ENCODE assay signal across 11 cellular contexts in the genomic region with DNA sequence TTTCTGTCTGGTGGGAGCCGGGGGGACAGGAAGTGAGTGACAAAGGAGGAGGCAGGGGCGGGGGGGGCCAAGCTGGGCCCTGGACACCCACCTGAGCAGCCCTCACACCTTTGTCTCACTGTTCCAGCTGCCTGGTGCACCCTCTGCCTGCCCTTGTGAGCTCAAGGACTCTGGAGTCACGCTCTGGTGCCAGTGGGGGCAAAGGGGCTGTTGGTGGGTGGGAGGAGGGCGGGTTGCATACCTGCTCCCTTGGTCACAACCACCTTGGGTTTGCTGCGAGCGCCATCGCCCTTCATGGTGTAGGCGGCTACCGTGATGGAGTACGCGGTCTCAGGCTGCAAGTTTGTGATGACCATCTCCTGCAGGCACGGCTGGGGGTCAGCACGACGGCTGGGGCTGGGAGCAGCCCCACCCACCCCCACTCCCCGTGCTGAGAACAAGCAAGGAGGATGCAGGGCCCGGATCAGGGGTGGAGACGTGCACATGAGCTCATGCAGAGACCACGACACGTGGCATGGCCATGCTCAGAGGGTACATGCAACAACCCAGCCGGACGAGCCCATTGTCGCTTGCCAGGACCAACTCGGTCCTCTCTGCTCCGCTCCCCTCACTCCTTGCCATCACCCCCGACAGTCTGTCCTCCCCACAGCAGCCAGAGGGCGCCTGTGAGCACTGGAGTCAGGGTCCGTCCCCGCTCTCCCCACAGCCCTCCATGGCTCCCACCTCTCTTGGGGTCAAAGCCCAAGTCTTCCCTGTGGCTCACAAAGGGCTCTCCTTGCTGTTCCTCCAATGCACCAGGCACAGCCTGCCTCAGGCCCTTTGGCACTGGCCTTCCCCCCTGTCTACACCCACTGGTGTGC.
DNase-seq lines count a peak whose midpoint lies in the region; ATAC-seq and TF ChIP-seq lines count a peak whose summit lies in the region.
"Had no signal": no experiment of that assay in that cellular context is flagged by ENCODE, and none has a peak within 500 bp of the region (broad histone marks: within the 10 kb centered on the region; RNA-seq: fewer than 3 reads in every experiment).

No MANE protein-coding gene starts in this region.

- no TSS peak for BruUV-seq in Panc1 (replicated peaks; lab: Mats Ljungman, UMichigan)

- POLR2A ChIA-PET in activated CD4-positive, alpha-beta T cell treated with anti-CD3 and anti-CD28 coated beads, Interleukin-2, amount 10 ng/mL, durations not matched to agents 7 days and 5 days (lab: Charles Lee), result no interaction called here
- POLR2A ChIA-PET in Panc1 (lab: Charles Lee), result no interaction called here

- H3K27ac ChIP-seq in Panc1 (ENCODE audit: low read length) (no peak overlapping the region), esophagus squamous epithelium (no peak overlapping the region)

- H3K27me3 ChIP-seq in Panc1 (ENCODE audit: control insufficient read depth, insufficient read depth, low read length) (no peaks in the 10 kb centered on the region), esophagus squamous epithelium (peaks cover 0 to 7% (median 0%) of the 10 kb centered on the region in 4 donors)

- intact Hi-C loops in Panc1 (cut with micrococcal nuclease; ENCODE audit: unreplicated experiment), result no loop called here
- intact Hi-C loops in esophagus squamous epithelium (cut with DNase I), result no loop called here

- CTCF ChIA-PET in activated CD4-positive, alpha-beta T cell treated with anti-CD3 and anti-CD28 coated beads, Interleukin-2, amount 10 ng/mL, durations not matched to agents 7 days and 5 days (lab: Charles Lee), result no interaction called here
- CTCF ChIA-PET in Panc1 (lab: Charles Lee), result no interaction called here

- no peaks in the 10 kb centered on the region for H3K4me1 Mint-ChIP-seq in activated CD4-positive, alpha-beta T cell treated with anti-CD3 and anti-CD28 coated beads, Interleukin-2, amount 10 ng/mL, durations not matched to agents 7 days and 5 days

- H3K27me3 Mint-ChIP-seq in activated CD4-positive, alpha-beta T cell treated with anti-CD3 and anti-CD28 coated beads, Interleukin-2, amount 10 ng/mL, durations not matched to agents 7 days and 5 days, result peaks cover 15% of the 10 kb centered on the region

- no peaks in the 10 kb centered on the region for H3K9me3 Mint-ChIP-seq in activated CD4-positive, alpha-beta T cell treated with anti-CD3 and anti-CD28 coated beads, Interleukin-2, amount 10 ng/mL, durations not matched to agents 7 days and 5 days
- H3K9me3 Mint-ChIP-seq: CD8-positive, alpha-beta memory T cell had no signal

- TF ChIP-seq CTCF in Panc1 (IDR thresholded peaks at IDR 0.05), result peak; percentile 73; the same call in 1 of the 2 replicates
- peak in 5 of 6 experiments; percentile 23 to 47 (median 37) for TF ChIP-seq CTCF in esophagus squamous epithelium (IDR thresholded peaks at IDR 0.05)

- H3K4me3 ChIP-seq in Panc1 (ENCODE audit: low read depth in 2 of 2, low read length in 2 of 2) (no peak overlapping the region), esophagus squamous epithelium (no peak overlapping the region)

- 0 out of 2 replicates have a peak, but pooled peaks have one; percentile 43 for ATAC-seq in Panc1
- ATAC-seq in HG03045 (IDR thresholded peaks at IDR 0.05; ENCODE audit: unreplicated experiment), result no peak

- TF ChIP-seq POLR2A in esophagus squamous epithelium (IDR thresholded peaks at IDR 0.05), result no peak

- H3K36me3 ChIP-seq in Panc1 (ENCODE audit: control insufficient read depth, insufficient read depth, low read length) (no peaks in the 10 kb centered on the region), esophagus squamous epithelium (peaks cover 0 to 66% (median 6%) of the 10 kb centered on the region in 3 donors)

- H3K27ac Mint-ChIP-seq in activated CD4-positive, alpha-beta T cell treated with anti-CD3 and anti-CD28 coated beads, Interleukin-2, amount 10 ng/mL, durations not matched to agents 7 days and 5 days, result no peak overlapping the region
- H3K27ac Mint-ChIP-seq: CD8-positive, alpha-beta memory T cell had no signal

- no peaks in the 10 kb centered on the region for H3K9me3 ChIP-seq in Panc1 (ENCODE audit: control insufficient read depth, insufficient read depth, low read depth, low read length)
- no peaks in the 10 kb centered on the region for H3K9me3 ChIP-seq in esophagus squamous epithelium

- DNase-seq in activated CD4-positive, alpha-beta T cell treated with anti-CD3 and anti-CD28 coated beads for 48 hours, result peak; percentile 42
- no peak for DNase-seq in activated CD4-positive, alpha-beta T cell treated with anti-CD3 and anti-CD28 coated beads, Interleukin-2, amount 10 ng/mL, durations not matched to agents 7 days and 5 days
- DNase-seq in Panc1 (ENCODE audit: low read depth, low spot score), result no peak
- DNase-seq in esophagus squamous epithelium (lab: John Stamatoyannopoulos, UW), result no peak
- peak; percentile 54 for DNase-seq in stimulated activated CD8-positive, alpha-beta memory T cell treated with anti-CD3 and anti-CD28 coated beads, Interleukin-4, amount 100 ng/mL, for 48 hours
- DNase-seq in NCI-H187 treated with DMSO at 0.1 percent for 48 hours (lab: John Stamatoyannopoulos, UW), result no peak
- no peak for DNase-seq in OCI-M1 (lab: John Stamatoyannopoulos, UW)
- DNase-seq: CD8-positive, alpha-beta memory T cell; GOT3; NCI-H1048 had no signal

- H3K4me1 ChIP-seq in Panc1 (ENCODE audit: control insufficient read depth, insufficient read depth, low read length) (no peaks in the 10 kb centered on the region), esophagus squamous epithelium (peaks cover 0 to 13% (median 0%) of the 10 kb centered on the region in 3 donors)

- no peak overlapping the region for H3K4me3 Mint-ChIP-seq in activated CD4-positive, alpha-beta T cell treated with anti-CD3 and anti-CD28 coated beads, Interleukin-2, amount 10 ng/mL, durations not matched to agents 7 days and 5 days
- H3K4me3 Mint-ChIP-seq: CD8-positive, alpha-beta memory T cell had no signal

- in situ Hi-C loops in Panc1 (cut with HindIII; ENCODE audit: low pct_unique_long_range_greater_than_20kb, low sequenced_read_pairs), result no loop called here

- 62 to 63% methylated on average over 5 to 10 of the region's 28 CpGs for WGBS in esophagus squamous epithelium, 2 donors

- H3K36me3 Mint-ChIP-seq in activated CD4-positive, alpha-beta T cell treated with anti-CD3 and anti-CD28 coated beads, Interleukin-2, amount 10 ng/mL, durations not matched to agents 7 days and 5 days (ENCODE audit: low read depth), result no peaks in the 10 kb centered on the region
- H3K36me3 Mint-ChIP-seq: CD8-positive, alpha-beta memory T cell had no signal

Comparison
In these comparisons a context has a peak if more than half of its experiments do, and no peak if none do; other contexts are left out.
1. DNase-seq: peak in activated CD4-positive, alpha-beta T cell treated with anti-CD3 and anti-CD28 coated beads for 48 hours (single experiment) and stimulated activated CD8-positive, alpha-beta memory T cell treated with anti-CD3 and anti-CD28 coated beads, Interleukin-4, amount 100 ng/mL, for 48 hours (single experiment); none in activated CD4-positive, alpha-beta T cell treated with anti-CD3 and anti-CD28 coated beads, Interleukin-2, amount 10 ng/mL, durations not matched to agents 7 days and 5 days (single experiment), Panc1 (single experiment), esophagus squamous epithelium (single experiment), NCI-H187 treated with DMSO at 0.1 percent for 48 hours (single experiment) and OCI-M1 (single experiment).